Comparison of ENCODE assay signal across 9 cellular contexts in the genomic region with DNA sequence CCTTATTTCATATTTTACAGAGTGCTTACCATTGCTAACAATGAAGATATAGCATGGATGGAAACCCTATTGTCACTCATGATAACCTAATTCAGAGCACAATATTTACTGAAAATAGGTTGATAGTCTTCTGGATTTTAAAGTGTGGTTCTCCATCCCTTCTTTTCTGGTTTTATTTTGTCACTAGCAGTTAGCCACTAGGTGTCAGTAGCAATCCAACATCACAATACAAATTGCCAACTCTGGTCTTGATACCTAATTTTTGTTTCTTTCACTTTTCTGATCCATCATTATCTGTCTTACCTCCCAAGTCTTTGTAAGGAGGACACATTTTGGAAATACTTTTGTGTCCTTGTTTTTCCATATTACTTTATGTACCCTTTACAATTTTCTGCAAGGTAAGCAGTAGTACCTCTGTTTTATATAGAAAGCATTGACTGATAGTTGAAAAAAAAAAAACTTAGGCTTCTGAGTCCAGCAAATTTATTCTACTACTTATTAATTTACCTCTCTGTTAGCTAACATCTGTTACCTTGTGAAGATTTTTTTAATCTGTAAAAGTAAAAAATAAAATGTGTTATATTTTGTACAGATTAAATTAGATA. TPM values are rescaled to one million over a fixed set of nuclear protein-coding genes. Genes with fewer than 3 reads are reported as not detected.
DNase-seq lines count a peak whose midpoint lies in the region; ATAC-seq and TF ChIP-seq lines count a peak whose summit lies in the region.
"Had no signal": no experiment of that assay in that cellular context is flagged by ENCODE, and none has a peak within 500 bp of the region (broad histone marks: within the 10 kb centered on the region; RNA-seq: fewer than 3 reads in every experiment).

No MANE protein-coding gene starts in this region.

- CTCF ChIA-PET in HEK293T (lab: Yijun Ruan, JAX): interaction anchor here (0.7 to 1.4 kb wide), 4 partner anchors 178 to 230 kb away, joined by 3 to 12 read pairs (median 5); no protein-coding TSS in a partner anchor

- H3K4ac ChIP-seq in trophoblast cell (ENCODE audit: low read depth, low read length): no peak overlapping the region

- no peak overlapping the region for H2AK5ac ChIP-seq in trophoblast cell (ENCODE audit: low read length)

- H3K27ac Mint-ChIP-seq in activated naive CD4-positive, alpha-beta T cell treated with anti-CD3 and anti-CD28 coated beads, Interleukin-2, amount 50 U/mL, for 72 hours: no peak overlapping the region
- H3K27ac Mint-ChIP-seq in T-helper 17 cell: no peak overlapping the region
- H3K27ac Mint-ChIP-seq: dendritic cell treated with granulocyte-macrophage colony-stimulating factor and Interleukin-4, amounts not matched to agents 40 ng/mL and 50 ng/mL, for 4 days had no signal

- TF ChIP-seq CTCF in fibroblast of villous mesenchyme (IDR thresholded peaks at IDR 0.05; ENCODE audit: insufficient read depth, low read depth, low read length): peak; percentile 81

- H3K4me3 ChIP-seq in fibroblast of villous mesenchyme (ENCODE audit: low read depth, low read length) (no peak overlapping the region), trophoblast cell (ENCODE audit: low read depth, low read length) (no peak overlapping the region)

- no peak overlapping the region for H3K14ac ChIP-seq in trophoblast cell (ENCODE audit: low read length)

- no peak overlapping the region for H3K18ac ChIP-seq in trophoblast cell (ENCODE audit: low read length)

- no peaks in the 10 kb centered on the region for H3K27me3 ChIP-seq in trophoblast cell (ENCODE audit: insufficient read depth, low read length)

- H3K4me1 Mint-ChIP-seq in T-helper 17 cell: no peaks in the 10 kb centered on the region

- H3K9me3 ChIP-seq in T-helper 17 cell (ENCODE audit: control insufficient read depth, low read length, poor library complexity, severe bottlenecking) (no peaks in the 10 kb centered on the region), trophoblast cell (ENCODE audit: insufficient read depth, low read depth, low read length) (no peaks in the 10 kb centered on the region)

- H2BK12ac ChIP-seq in trophoblast cell (ENCODE audit: low read length): no peak overlapping the region

- no peak overlapping the region for H3K4me3 Mint-ChIP-seq in T-helper 17 cell
- H3K4me3 Mint-ChIP-seq: dendritic cell treated with granulocyte-macrophage colony-stimulating factor and Interleukin-4, amounts not matched to agents 40 ng/mL and 50 ng/mL, for 4 days had no signal

- H2AFZ ChIP-seq in trophoblast cell (ENCODE audit: insufficient read depth, low read length, poor library complexity): no peak overlapping the region

- H3K36me3 Mint-ChIP-seq in activated naive CD4-positive, alpha-beta T cell treated with anti-CD3 and anti-CD28 coated beads, Interleukin-2, amount 50 U/mL, for 72 hours: no peaks in the 10 kb centered on the region
- no peaks in the 10 kb centered on the region for H3K36me3 Mint-ChIP-seq in T-helper 17 cell (ENCODE audit: low read depth)

- ATAC-seq in activated naive CD4-positive, alpha-beta T cell treated with anti-CD3 and anti-CD28 coated beads, Interleukin-2, amount 50 U/mL, for 72 hours: peak; percentile 48 to 63
- peak; percentile 56 for ATAC-seq in T-helper 17 cell

- H3K9me3 Mint-ChIP-seq in activated naive CD4-positive, alpha-beta T cell treated with anti-CD3 and anti-CD28 coated beads, Interleukin-2, amount 50 U/mL, for 72 hours: no peaks in the 10 kb centered on the region
- H3K9me3 Mint-ChIP-seq: dendritic cell treated with granulocyte-macrophage colony-stimulating factor and Interleukin-4, amounts not matched to agents 40 ng/mL and 50 ng/mL, for 4 days had no signal

- H2BK120ac ChIP-seq in trophoblast cell (ENCODE audit: insufficient read depth, low read length, poor library complexity): no peak overlapping the region

- H3K27ac ChIP-seq in trophoblast cell (ENCODE audit: low read depth, low read length): no peak overlapping the region

- no peak overlapping the region for H4K8ac ChIP-seq in trophoblast cell (ENCODE audit: low read depth, low read length)

- no peaks in the 10 kb centered on the region for H3K79me1 ChIP-seq in trophoblast cell (ENCODE audit: low read length)

- H3K23ac ChIP-seq in trophoblast cell (ENCODE audit: low read length): no peak overlapping the region

- H3K4me2 ChIP-seq in trophoblast cell (ENCODE audit: low read length): no peak overlapping the region

- H2BK5ac ChIP-seq in trophoblast cell (ENCODE audit: low read depth, low read length, poor library complexity): no peak overlapping the region

- H4K91ac ChIP-seq in trophoblast cell (ENCODE audit: low read depth, low read length): no peak overlapping the region

- no peaks in the 10 kb centered on the region for H3K4me1 ChIP-seq in trophoblast cell (ENCODE audit: control insufficient read depth in 1 of 2, insufficient read depth in 2 of 2, low read length in 2 of 2)

- peak in 1 of 2 donors; percentile 18 for DNase-seq in activated naive CD4-positive, alpha-beta T cell treated with anti-CD3 and anti-CD28 coated beads, Interleukin-2, amount 50 U/mL, for 72 hours (ENCODE audit: low spot score in 2 of 2)
- DNase-seq in activated naive CD4-positive, alpha-beta T cell treated with Interleukin-2 at 50 U/mL for 16 hours: no peak
- DNase-seq in HEK293T (ENCODE audit: extremely low spot score) (peak; percentile 31), NCI-H128 (lab: John Stamatoyannopoulos, UW; ENCODE audit: unreplicated experiment) (peak; percentile 10), T-helper 17 cell (no peak), fibroblast of villous mesenchyme (ENCODE audit: low read depth) (peak; percentile 72), trophoblast cell (peak; percentile 1 to 76), UCSD-AML1 (lab: John Stamatoyannopoulos, UW; ENCODE audit: unreplicated experiment) (no peak)

- H3K9ac ChIP-seq in trophoblast cell (ENCODE audit: low read length): no peak overlapping the region

- POLR2A ChIA-PET in HEK293T (lab: Yijun Ruan, JAX): no interaction called here

- H3K27me3 Mint-ChIP-seq in T-helper 17 cell: no peaks in the 10 kb centered on the region
- H3K27me3 Mint-ChIP-seq: dendritic cell treated with granulocyte-macrophage colony-stimulating factor and Interleukin-4, amounts not matched to agents 40 ng/mL and 50 ng/mL, for 4 days had no signal

- no peaks in the 10 kb centered on the region for H3K79me2 ChIP-seq in trophoblast cell (ENCODE audit: control insufficient read depth, insufficient read depth, low read length, poor library complexity)

- H4K12ac ChIP-seq in trophoblast cell (ENCODE audit: low read depth, low read length): no peak overlapping the region

- H3K36me3 ChIP-seq in trophoblast cell (ENCODE audit: control insufficient read depth in 1 of 2, insufficient read depth in 2 of 2, low read length in 2 of 2): no peaks in the 10 kb centered on the region

TF ChIP-seq in HEK293T, 16 proteins besides CTCF, POLR2A, EP300 and RAD21:
- TF ChIP-seq ELF4 (IDR thresholded peaks at IDR 0.05) (no peak), FOXM1 (IDR thresholded peaks at IDR 0.05; ENCODE audit: borderline replicate concordance) (no peak), FOXA1 (IDR thresholded peaks at IDR 0.05) (no peak), BHLHE40 (IDR thresholded peaks at IDR 0.05; ENCODE audit: borderline replicate concordance) (no peak), NFRKB (IDR thresholded peaks at IDR 0.05) (no peak), ZNF384 (IDR thresholded peaks at IDR 0.05) (0 out of 2 replicates have a peak, but pooled peaks have one; percentile 7), L3MBTL2 (conservative IDR thresholded peaks at IDR 0.05) (no peak)
TF ChIP-seq in HEK293T: peak in this region for 1.

RNA-seq across cellular contexts. Expression of a gene that starts 28.3 kb away (rescaled TPM):
- total RNA-seq in activated naive CD4-positive, alpha-beta T cell treated with anti-CD3 and anti-CD28 coated beads, Interleukin-2, amount 50 U/mL, for 72 hours: 10 to 100 TPM in 1 of 2 donors, 1 to 10 TPM in 1; 1.3 to 10.6 TPM
- total RNA-seq in T-helper 17 cell (1 to 10 TPM; 6.4 to 6.5 TPM), fibroblast of villous mesenchyme (17.1 and 22.9 TPM in 2 replicates)
- polyA plus RNA-seq in trophoblast cell (2013): 2.9 and 3.0 TPM in 2 replicates

RNA-seq across cellular contexts. Expression of a gene that starts 29.0 kb away (rescaled TPM):
- total RNA-seq in activated naive CD4-positive, alpha-beta T cell treated with anti-CD3 and anti-CD28 coated beads, Interleukin-2, amount 50 U/mL, for 72 hours: 1 to 10 TPM; 1.9 to 5.5 TPM
- 1 to 10 TPM; 2.2 to 3.4 TPM for total RNA-seq in T-helper 17 cell
- 6.4 and 17.3 TPM in 2 replicates for total RNA-seq in fibroblast of villous mesenchyme
- polyA plus RNA-seq in trophoblast cell (2013): 3.0 and 3.5 TPM in 2 replicates

Comparison
In these comparisons a context has a peak if more than half of its experiments do, and no peak if none do; other contexts are left out.
1. DNase-seq: peak in HEK293T (single experiment), NCI-H128 (single experiment), fibroblast of villous mesenchyme (single experiment) and trophoblast cell (2 of 2); none in activated naive CD4-positive, alpha-beta T cell treated with Interleukin-2 at 50 U/mL for 16 hours (single experiment), T-helper 17 cell (0 of 3) and UCSD-AML1 (single experiment).